11 cellular contexts compared by ENCODE assay signal in the genomic region with DNA sequence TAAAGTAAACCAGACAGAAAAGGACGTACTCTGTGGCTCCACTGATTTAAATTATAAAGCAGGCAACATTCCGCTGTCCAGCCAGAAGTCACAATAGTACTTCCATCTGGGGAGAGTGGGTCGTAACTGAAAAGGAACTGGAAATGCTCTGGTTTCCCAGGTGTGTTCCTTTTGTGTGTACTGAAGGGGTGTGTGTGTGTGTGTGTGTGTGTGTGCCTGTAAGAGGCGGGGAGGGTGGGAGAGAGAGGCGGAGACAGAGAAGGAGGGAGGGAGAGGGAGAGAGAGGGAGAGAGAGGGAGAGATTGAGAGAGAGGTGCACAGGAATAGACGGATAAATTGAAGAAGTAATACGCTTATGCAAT.
DNase-seq lines count a peak whose midpoint lies in the region; FAIRE-seq and TF ChIP-seq lines count a peak whose summit lies in the region.
"Had no signal": no experiment of that assay in that cellular context is flagged by ENCODE, and none has a peak within 500 bp of the region (broad histone marks: within the 10 kb centered on the region; RNA-seq: fewer than 3 reads in every experiment).

No MANE protein-coding gene starts in this region.

- H3K9me3 ChIP-seq in WERI-Rb-1 (ENCODE audit: severe bottlenecking) (peaks cover 29% of the 10 kb centered on the region), adrenal gland (replicated peaks in 1 of 3) (no peaks in the 10 kb centered on the region)
- H3K9me3 ChIP-seq: vagina had no signal

- H3K36me3 ChIP-seq in WERI-Rb-1 (no peaks in the 10 kb centered on the region), adrenal gland (replicated peaks in 1 of 2) (no peaks in the 10 kb centered on the region)
- H3K36me3 ChIP-seq: vagina had no signal

- H3K4me1 ChIP-seq in adrenal gland (replicated peaks in 1 of 2) = no peaks in the 10 kb centered on the region
- H3K4me1 ChIP-seq: parathyroid adenoma, vagina had no signal

- no peak overlapping the region for H3K27ac ChIP-seq in WERI-Rb-1
- H3K27ac ChIP-seq in adrenal gland = no peak overlapping the region
- H3K27ac ChIP-seq: parathyroid adenoma, vagina had no signal

- WGBS in adrenal gland, 4 donors = 16 to 23% (median 17%) methylated on average over 7 of the region's 7 CpGs

- peak overlapping the region; percentile 33 for H3K4me3 ChIP-seq in WERI-Rb-1 (ENCODE audit: low read depth, low read length)
- H3K4me3 ChIP-seq in adrenal gland = no peak overlapping the region
- H3K4me3 ChIP-seq: vagina had no signal

- intact Hi-C loops in adrenal gland (cut with DNase I) = no loop called here

- DNase-seq in DMS 273 (lab: John Stamatoyannopoulos, UW; ENCODE audit: unreplicated experiment) (peak; percentile 80), HTR-8/SVneo (ENCODE audit: insufficient read length, low spot score) (no peak), WERI-Rb-1 (peak; percentile 53), kidney tubule cell (ENCODE audit: low spot score) (peak; percentile 48), NCI-H187 (lab: John Stamatoyannopoulos, UW) (no peak), T-helper 2 cell (no peak), adrenal gland (no peak), HPDE6-E6E7 (ENCODE audit: extremely low spot score) (no peak)
- DNase-seq: MM.1S had no signal

- TF ChIP-seq CTCF in WERI-Rb-1 (IDR thresholded peaks at IDR 0.05; ENCODE audit: low read depth, low read length) (no peak), adrenal gland (IDR thresholded peaks at IDR 0.05) (no peak)

- H3K27me3 ChIP-seq in WERI-Rb-1 (ENCODE audit: insufficient read depth, low read depth, severe bottlenecking) (peaks cover 79% of the 10 kb centered on the region), adrenal gland (peaks cover 26% of the 10 kb centered on the region)
- H3K27me3 ChIP-seq: vagina had no signal

- FAIRE-seq in HTR-8/SVneo (lab: Jason Lieb, UNC) = peak; percentile 64

- TF ChIP-seq POLR2A in adrenal gland (IDR thresholded peaks at IDR 0.05) = no peak

Comparison
In these comparisons a context has a peak if more than half of its experiments do, and no peak if none do; other contexts are left out.
1. DNase-seq: peak in DMS 273 (single experiment), WERI-Rb-1 (single experiment) and kidney tubule cell (single experiment); none in HTR-8/SVneo (single experiment), NCI-H187 (0 of 2), T-helper 2 cell (0 of 5), adrenal gland (0 of 7) and HPDE6-E6E7 (single experiment).